In the genomic region with DNA sequence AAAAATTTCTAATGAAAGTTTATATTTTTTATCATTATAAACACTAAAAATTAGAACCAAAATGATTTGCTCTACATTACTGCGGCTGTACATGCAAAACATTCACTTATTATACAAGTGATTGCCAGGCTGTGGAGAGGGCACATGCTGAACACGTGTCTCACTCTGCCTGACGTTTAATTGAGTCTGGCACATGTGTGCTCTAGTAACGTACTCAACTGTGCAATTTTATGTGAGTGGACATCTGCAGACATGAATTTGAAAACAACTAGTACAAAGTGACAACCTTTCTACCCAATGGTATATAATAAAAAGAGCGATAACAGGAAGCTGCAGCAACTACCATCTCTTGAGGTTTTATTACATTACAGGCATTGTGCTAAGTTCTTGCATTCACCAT, we compare ENCODE assay signal across 30 cellular contexts.
"Had no signal": no experiment of that assay in that cellular context is flagged by ENCODE, and none has a peak within 500 bp of the region (broad histone marks: within the 10 kb centered on the region; RNA-seq: fewer than 3 reads in every experiment).

No MANE protein-coding gene starts in this region.

- H3K9me3 Mint-ChIP-seq: naive B cell; natural killer cell; nephron progenitor cell; stimulated activated naive B cell treated with anti-CD40 and anti-IgM and Interleukin-4, amounts not matched to agents 10 μg/mL and 1 μg/mL and 100 μg/mL, for 72 hours had no signal

- H3K36me3 Mint-ChIP-seq: natural killer cell had no signal

- H3K4me2 ChIP-seq: neural progenitor cell had no signal

- DNase-seq: hippocampal formation; kidney glomerular epithelial cell; left cardiac atrium; left lung; lower lobe of right lung; mammary epithelial cell; mesenchymal stem cell; naive B cell; natural killer cell; nephron progenitor cell; occipital lobe; ovary; right cardiac atrium; sigmoid colon; small intestine; spleen; stimulated activated CD4-positive, alpha-beta T cell treated with anti-CD3 and anti-CD28 coated beads, Interleukin-2, amount 100 ng/mL, for 24 hours; stimulated activated CD4-positive, alpha-beta T cell treated with anti-CD3 and anti-CD28 coated beads, Interleukin-4, amount 100 ng/mL, for 1 hour; stimulated activated naive B cell treated with anti-CD40 and anti-IgM and Interleukin-4, amounts not matched to agents 10 μg/mL and 1 μg/mL and 100 μg/mL, for 72 hours; stimulated activated naive CD8-positive, alpha-beta T cell treated with anti-CD3 and anti-CD28 coated beads, Interleukin-15, Interleukin-2, amounts not matched to agents 100 U/mL and 50 U/mL, for 24 hours; stomach; testis; thyroid gland; transverse colon; upper lobe of left lung had no signal

- ATAC-seq: left cardiac atrium; left lung; lower lobe of right lung; natural killer cell; right cardiac atrium; stimulated activated naive B cell treated with anti-CD40 and anti-IgM and Interleukin-4, amounts not matched to agents 10 μg/mL and 1 μg/mL and 100 μg/mL, for 72 hours; stimulated activated naive CD8-positive, alpha-beta T cell treated with anti-CD3 and anti-CD28 coated beads, Interleukin-15, Interleukin-2, amounts not matched to agents 100 U/mL and 50 U/mL, for 24 hours had no signal

- H3K9ac ChIP-seq: neural progenitor cell had no signal

- FAIRE-seq: keratinocyte had no signal

- H3K4me1 ChIP-seq: left lung, lower lobe of right lung, neural progenitor cell, sigmoid colon, spleen, stomach, testis, thyroid gland, upper lobe of left lung, vagina had no signal

- H3K4me1 Mint-ChIP-seq: nephron progenitor cell; neural progenitor cell; stimulated activated naive B cell treated with anti-CD40 and anti-IgM and Interleukin-4, amounts not matched to agents 10 μg/mL and 1 μg/mL and 100 μg/mL, for 72 hours had no signal

- H3K36me3 ChIP-seq: left lung, lower lobe of right lung, neural progenitor cell, neutrophil, ovary, sigmoid colon, stomach, thyroid gland, transverse colon, upper lobe of left lung, vagina had no signal

- H3K27me3 ChIP-seq: left lung, neural progenitor cell, neutrophil, ovary, sigmoid colon, spleen, stomach, testis, thyroid gland, transverse colon, upper lobe of left lung, vagina had no signal

- H3K27ac ChIP-seq: left lung, lower lobe of right lung, neural progenitor cell, neutrophil, ovary, sigmoid colon, spleen, stomach, testis, thyroid gland, transverse colon, upper lobe of left lung, vagina had no signal

- H3K4me3 Mint-ChIP-seq: naive B cell; natural killer cell; nephron progenitor cell; neural progenitor cell; stimulated activated naive B cell treated with anti-CD40 and anti-IgM and Interleukin-4, amounts not matched to agents 10 μg/mL and 1 μg/mL and 100 μg/mL, for 72 hours had no signal

- H3K27me3 Mint-ChIP-seq: naive B cell; progenitor cell of endocrine pancreas; stimulated activated naive B cell treated with anti-CD40 and anti-IgM and Interleukin-4, amounts not matched to agents 10 μg/mL and 1 μg/mL and 100 μg/mL, for 72 hours had no signal

- H3K4me3 ChIP-seq: left lung, lower lobe of right lung, neural progenitor cell, ovary, sigmoid colon, spleen, stomach, testis, thyroid gland, transverse colon, upper lobe of left lung, vagina had no signal

- H2AFZ ChIP-seq: neural progenitor cell had no signal

- H3K9me3 ChIP-seq: left lung, lower lobe of right lung, neutrophil, ovary, sigmoid colon, spleen, stomach, testis, thyroid gland, transverse colon, upper lobe of left lung, vagina had no signal

- H3K27ac Mint-ChIP-seq: naive B cell; natural killer cell; nephron progenitor cell; neural progenitor cell; progenitor cell of endocrine pancreas; stimulated activated naive B cell treated with anti-CD40 and anti-IgM and Interleukin-4, amounts not matched to agents 10 μg/mL and 1 μg/mL and 100 μg/mL, for 72 hours had no signal
